ENCODE assay signal across 7 cellular contexts in the genomic region with DNA sequence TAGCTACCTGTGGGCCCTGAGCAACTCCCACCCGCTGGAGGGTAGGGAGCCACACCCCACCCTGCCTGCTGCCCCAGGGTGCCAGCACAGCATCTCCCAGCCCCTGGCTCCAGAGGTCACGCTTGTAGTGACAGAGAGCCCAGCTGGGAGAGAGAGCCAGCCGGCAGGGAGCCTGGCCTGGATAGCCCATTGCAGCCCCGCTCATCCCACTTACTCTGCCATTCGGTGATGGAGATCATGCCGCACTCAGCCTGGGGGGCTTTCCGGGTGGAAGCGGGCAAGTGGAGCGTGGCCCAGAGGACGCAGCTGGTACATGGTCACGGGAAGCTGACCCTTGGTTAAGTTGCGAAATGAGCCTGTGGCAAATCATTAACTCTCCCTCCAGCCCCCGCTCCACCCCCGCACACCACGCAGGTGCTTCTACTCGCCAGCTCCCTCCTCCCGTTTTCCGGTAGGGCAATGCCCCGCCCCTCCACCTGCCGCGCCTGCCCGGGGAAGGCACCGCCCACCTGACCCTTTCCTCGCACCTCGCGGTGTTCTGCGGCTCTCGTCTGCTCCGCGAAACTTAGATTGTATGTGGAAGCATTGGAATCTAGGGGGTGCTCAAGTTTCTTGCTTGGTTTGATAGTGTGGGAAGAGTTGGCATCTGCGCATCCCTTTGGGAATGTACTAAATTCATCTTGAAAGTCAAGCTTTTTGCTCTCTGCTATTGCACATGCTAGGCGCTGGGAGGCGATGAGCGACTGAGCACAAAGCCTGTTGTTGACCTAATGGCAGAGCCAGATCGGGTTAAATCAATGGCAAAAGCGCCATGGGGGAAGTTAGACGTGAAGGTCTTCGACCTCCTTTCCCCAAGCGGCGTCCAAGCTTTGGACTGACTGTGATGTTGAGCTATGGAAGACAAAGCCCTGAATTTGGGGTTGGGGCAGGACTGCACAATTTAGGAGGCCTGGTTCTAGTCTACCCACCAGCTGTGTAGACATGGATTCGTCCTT. TPM values are rescaled to one million over a fixed set of nuclear protein-coding genes. Genes with fewer than 3 reads are reported as not detected.
DNase-seq lines count a peak whose midpoint lies in the region; ATAC-seq, FAIRE-seq and TF ChIP-seq lines count a peak whose summit lies in the region.

A gene with protein sequence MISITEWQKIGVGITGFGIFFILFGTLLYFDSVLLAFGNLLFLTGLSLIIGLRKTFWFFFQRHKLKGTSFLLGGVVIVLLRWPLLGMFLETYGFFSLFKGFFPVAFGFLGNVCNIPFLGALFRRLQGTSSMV (minus strand): TSS at position 321 of the 995 bp plus-strand sequence. CDS start 82 bp downstream, at position 239.

- in situ Hi-C loops in SK-MEL-5 (cut with HindIII; ENCODE audit: low pct_unique_long_range_greater_than_20kb, low sequenced_read_pairs): loop anchor here (10.0 kb wide), 1 partner anchor 151 kb away; no protein-coding TSS in a partner anchor

- H3K9ac ChIP-seq in astrocyte (ENCODE audit: low read length): no peak within 1 kb of the TSS

- peak within 1 kb of the TSS; percentile 71 for H3K4me2 ChIP-seq in astrocyte (ENCODE audit: low read length)

- no peaks in the 10 kb centered on the region for H3K79me2 ChIP-seq in astrocyte (ENCODE audit: insufficient read depth, low read length)

- peak within 1 kb of the TSS; percentile 71 for H3K4me3 Mint-ChIP-seq in astrocyte (ENCODE audit: unreplicated experiment)

- H3K27ac Mint-ChIP-seq in astrocyte (ENCODE audit: unreplicated experiment): peak within 1 kb of the TSS; percentile 74

- H4K20me1 ChIP-seq in astrocyte (ENCODE audit: insufficient read depth, low read length): no peaks in the 10 kb centered on the region

- H3K36me3 ChIP-seq in astrocyte (ENCODE audit: insufficient read depth, low read length) (no peaks in the 10 kb centered on the region), right atrium auricular region (no peaks in the 10 kb centered on the region)

- peaks cover 4% of the 10 kb centered on the region for H3K4me1 Mint-ChIP-seq in astrocyte (ENCODE audit: low read depth, unreplicated experiment)

- peak; percentile 75 for TF ChIP-seq CTCF in astrocyte (IDR thresholded peaks at IDR 0.05; ENCODE audit: insufficient read depth, low read depth, low read length)
- TF ChIP-seq CTCF in right atrium auricular region (IDR thresholded peaks at IDR 0.05): peak; percentile 54 to 81

- no peaks in the 10 kb centered on the region for H3K9me3 Mint-ChIP-seq in astrocyte (ENCODE audit: unreplicated experiment)

- no peaks in the 10 kb centered on the region for H3K36me3 Mint-ChIP-seq in astrocyte (ENCODE audit: low read depth, unreplicated experiment)

- H3K4me1 ChIP-seq in astrocyte (ENCODE audit: insufficient read depth, low read length) (peaks cover 4% of the 10 kb centered on the region), right atrium auricular region (peaks cover 0 to 9% of the 10 kb centered on the region in 2 donors)

- ATAC-seq in GM18873 (IDR thresholded peaks at IDR 0.05; ENCODE audit: low FRiP score, unreplicated experiment): peak; percentile 51
- ATAC-seq in HG03571 (IDR thresholded peaks at IDR 0.05; ENCODE audit: unreplicated experiment): peak; percentile 59

- peak; percentile 84 for DNase-seq in SK-MEL-5 (ENCODE audit: low read depth, low spot score)
- peak; percentile 72 for DNase-seq in astrocyte (ENCODE audit: low read depth)
- peak; percentile 75 for DNase-seq in right atrium auricular region (ENCODE audit: low spot score)
- DNase-seq in posterior vena cava (ENCODE audit: low spot score): peak; percentile 90
- DNase-seq in NCI-H1105 (lab: John Stamatoyannopoulos, UW): no peak

- peaks cover 42% of the 10 kb centered on the region for H3K27me3 Mint-ChIP-seq in astrocyte (ENCODE audit: low read depth, unreplicated experiment)

- intact Hi-C loops in posterior vena cava (cut with DNase I): loop anchor here (2.0 to 5.0 kb wide), 3 partner anchors 52 to 148 kb away; no protein-coding TSS in a partner anchor

- H3K4me3 ChIP-seq in astrocyte (ENCODE audit: insufficient read depth, low read depth, low read length) (no peak within 1 kb of the TSS), right atrium auricular region (peak within 1 kb of the TSS in 1 of 2 donors; percentile 29)

- no peak within 1 kb of the TSS for H3K27ac ChIP-seq in astrocyte (ENCODE audit: low read depth, low read length)
- H3K27ac ChIP-seq in right atrium auricular region: no peak within 1 kb of the TSS

- no peak for FAIRE-seq in astrocyte (lab: Jason Lieb, UNC)

- H3K27me3 ChIP-seq in astrocyte (ENCODE audit: insufficient read depth, low read length) (no peaks in the 10 kb centered on the region), right atrium auricular region (no peaks in the 10 kb centered on the region)

- H3K9me3 ChIP-seq in astrocyte (ENCODE audit: insufficient read depth, low read depth, low read length) (no peaks in the 10 kb centered on the region), right atrium auricular region (no peaks in the 10 kb centered on the region)

- peak within 1 kb of the TSS; percentile 39 for H2AFZ ChIP-seq in astrocyte (ENCODE audit: low read depth, low read length)

RNA-seq across cellular contexts. Expression of the gene that starts here (rescaled TPM):
- total RNA-seq in SK-MEL-5 (2014; rRNA removed; shearing (Covaris generic)): not detected in 2 replicates
- polyA plus RNA-seq in SK-MEL-5 (2015; cell fraction: cytosol; rRNA removed): not detected in 2 replicates
- not detected in 2 replicates for polyA plus RNA-seq in SK-MEL-5 (2015; cell fraction: nucleus; rRNA removed)
- total RNA-seq in astrocyte: 0.50 and 0.65 TPM in 2 replicates
- not detected for total RNA-seq in right atrium auricular region
- not detected for total RNA-seq in posterior vena cava

Comparison
In these comparisons a context has a peak if more than half of its experiments do, and no peak if none do; other contexts are left out.
1. Peak in DNase-seq in SK-MEL-5; RNA of the gene not detected or under 1 TPM.
2. Peak in DNase-seq and H3K4me2 ChIP-seq in astrocyte; RNA of the gene not detected or under 1 TPM.
3. Peak in DNase-seq in right atrium auricular region; RNA of the gene not detected or under 1 TPM.
4. Peak in DNase-seq in posterior vena cava; RNA of the gene not detected or under 1 TPM.